14 cellular contexts compared by ENCODE assay signal in genomic region chr6:52649521-52649920, GRCh38.
"Had no signal": no experiment of that assay in that cellular context is flagged by ENCODE, and none has a peak within 500 bp of the region (broad histone marks: within the 10 kb centered on the region; RNA-seq: fewer than 3 reads in every experiment).

No MANE protein-coding gene starts in this region.

- DNase-seq: activated CD8-positive, alpha-beta memory T cell treated with anti-CD3 and anti-CD28 coated beads, Interleukin-2, amount 50 U/mL, for 48 hours; activated CD8-positive, alpha-beta T cell treated with anti-CD3 and anti-CD28 coated beads for 36 hours; activated naive CD8-positive, alpha-beta T cell treated with anti-CD3 and anti-CD28 coated beads, Interleukin-2, amount 10 ng/mL, durations not matched to agents 7 days and 5 days; anterior cingulate cortex; esophagus squamous epithelium; kidney glomerular epithelial cell; small intestine; stimulated activated naive B cell treated with anti-CD40 and anti-IgM and Interleukin-4, amounts not matched to agents 10 μg/mL and 1 μg/mL and 100 μg/mL, for 72 hours; substantia nigra; T-helper 9 cell; transverse colon had no signal

- H3K9me3 ChIP-seq: esophagus squamous epithelium, transverse colon had no signal

- H3K36me3 ChIP-seq: esophagus squamous epithelium, neural progenitor cell, transverse colon had no signal

- H2AFZ ChIP-seq: hepatocyte, neural progenitor cell, parathyroid adenoma had no signal

- H3K4me2 ChIP-seq: neural progenitor cell had no signal

- H3K27me3 ChIP-seq: hepatocyte, neural progenitor cell had no signal

- H3K4me3 ChIP-seq: esophagus squamous epithelium, hepatocyte, neural progenitor cell, transverse colon had no signal

- H3K4me1 ChIP-seq: parathyroid adenoma had no signal

- ATAC-seq: activated CD8-positive, alpha-beta T cell treated with anti-CD3 and anti-CD28 coated beads for 36 hours; stimulated activated naive B cell treated with anti-CD40 and anti-IgM and Interleukin-4, amounts not matched to agents 10 μg/mL and 1 μg/mL and 100 μg/mL, for 72 hours had no signal

- H3K79me2 ChIP-seq: hepatocyte, parathyroid adenoma had no signal

- H3K27ac ChIP-seq: esophagus squamous epithelium, hepatocyte, neural progenitor cell, parathyroid adenoma, transverse colon had no signal
